ENCODE assay signal across 2 cellular contexts in the genomic region with DNA sequence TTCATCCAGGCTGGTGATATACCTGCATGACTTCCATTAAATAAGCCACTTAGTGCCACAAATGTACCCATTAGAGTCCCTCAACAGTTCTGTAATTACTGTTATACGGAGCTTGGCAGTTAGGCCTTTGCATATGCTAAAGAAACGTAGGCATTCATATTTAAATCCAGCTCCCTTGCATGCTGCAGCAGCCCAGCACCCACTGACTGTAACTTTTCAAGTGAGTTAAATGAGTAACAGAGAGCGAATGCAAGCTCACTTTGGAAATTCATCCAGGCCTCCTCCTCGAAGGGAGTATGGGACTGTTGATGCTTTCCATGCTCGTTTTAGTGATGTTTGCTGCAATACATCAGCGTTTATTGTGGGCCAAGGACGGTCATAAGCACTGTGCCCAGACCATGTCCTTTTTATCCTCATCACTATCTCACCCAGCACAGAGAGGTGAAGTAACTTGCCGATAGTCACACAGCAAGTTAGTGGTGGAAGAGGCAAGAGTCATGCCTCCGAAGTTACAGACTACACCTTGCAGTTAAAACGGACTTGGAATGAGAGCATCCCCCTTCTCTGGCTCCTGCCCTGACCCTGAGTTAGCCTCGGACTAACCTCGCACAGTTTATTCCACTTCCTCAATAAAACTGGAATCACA.
TF ChIP-seq lines count a peak whose summit lies in the region.

No MANE protein-coding gene starts in this region.

TF ChIP-seq in GM23338, 12 proteins besides CTCF, POLR2A, EP300 and RAD21 (continued from another document):
- TF ChIP-seq, protein P1, sequence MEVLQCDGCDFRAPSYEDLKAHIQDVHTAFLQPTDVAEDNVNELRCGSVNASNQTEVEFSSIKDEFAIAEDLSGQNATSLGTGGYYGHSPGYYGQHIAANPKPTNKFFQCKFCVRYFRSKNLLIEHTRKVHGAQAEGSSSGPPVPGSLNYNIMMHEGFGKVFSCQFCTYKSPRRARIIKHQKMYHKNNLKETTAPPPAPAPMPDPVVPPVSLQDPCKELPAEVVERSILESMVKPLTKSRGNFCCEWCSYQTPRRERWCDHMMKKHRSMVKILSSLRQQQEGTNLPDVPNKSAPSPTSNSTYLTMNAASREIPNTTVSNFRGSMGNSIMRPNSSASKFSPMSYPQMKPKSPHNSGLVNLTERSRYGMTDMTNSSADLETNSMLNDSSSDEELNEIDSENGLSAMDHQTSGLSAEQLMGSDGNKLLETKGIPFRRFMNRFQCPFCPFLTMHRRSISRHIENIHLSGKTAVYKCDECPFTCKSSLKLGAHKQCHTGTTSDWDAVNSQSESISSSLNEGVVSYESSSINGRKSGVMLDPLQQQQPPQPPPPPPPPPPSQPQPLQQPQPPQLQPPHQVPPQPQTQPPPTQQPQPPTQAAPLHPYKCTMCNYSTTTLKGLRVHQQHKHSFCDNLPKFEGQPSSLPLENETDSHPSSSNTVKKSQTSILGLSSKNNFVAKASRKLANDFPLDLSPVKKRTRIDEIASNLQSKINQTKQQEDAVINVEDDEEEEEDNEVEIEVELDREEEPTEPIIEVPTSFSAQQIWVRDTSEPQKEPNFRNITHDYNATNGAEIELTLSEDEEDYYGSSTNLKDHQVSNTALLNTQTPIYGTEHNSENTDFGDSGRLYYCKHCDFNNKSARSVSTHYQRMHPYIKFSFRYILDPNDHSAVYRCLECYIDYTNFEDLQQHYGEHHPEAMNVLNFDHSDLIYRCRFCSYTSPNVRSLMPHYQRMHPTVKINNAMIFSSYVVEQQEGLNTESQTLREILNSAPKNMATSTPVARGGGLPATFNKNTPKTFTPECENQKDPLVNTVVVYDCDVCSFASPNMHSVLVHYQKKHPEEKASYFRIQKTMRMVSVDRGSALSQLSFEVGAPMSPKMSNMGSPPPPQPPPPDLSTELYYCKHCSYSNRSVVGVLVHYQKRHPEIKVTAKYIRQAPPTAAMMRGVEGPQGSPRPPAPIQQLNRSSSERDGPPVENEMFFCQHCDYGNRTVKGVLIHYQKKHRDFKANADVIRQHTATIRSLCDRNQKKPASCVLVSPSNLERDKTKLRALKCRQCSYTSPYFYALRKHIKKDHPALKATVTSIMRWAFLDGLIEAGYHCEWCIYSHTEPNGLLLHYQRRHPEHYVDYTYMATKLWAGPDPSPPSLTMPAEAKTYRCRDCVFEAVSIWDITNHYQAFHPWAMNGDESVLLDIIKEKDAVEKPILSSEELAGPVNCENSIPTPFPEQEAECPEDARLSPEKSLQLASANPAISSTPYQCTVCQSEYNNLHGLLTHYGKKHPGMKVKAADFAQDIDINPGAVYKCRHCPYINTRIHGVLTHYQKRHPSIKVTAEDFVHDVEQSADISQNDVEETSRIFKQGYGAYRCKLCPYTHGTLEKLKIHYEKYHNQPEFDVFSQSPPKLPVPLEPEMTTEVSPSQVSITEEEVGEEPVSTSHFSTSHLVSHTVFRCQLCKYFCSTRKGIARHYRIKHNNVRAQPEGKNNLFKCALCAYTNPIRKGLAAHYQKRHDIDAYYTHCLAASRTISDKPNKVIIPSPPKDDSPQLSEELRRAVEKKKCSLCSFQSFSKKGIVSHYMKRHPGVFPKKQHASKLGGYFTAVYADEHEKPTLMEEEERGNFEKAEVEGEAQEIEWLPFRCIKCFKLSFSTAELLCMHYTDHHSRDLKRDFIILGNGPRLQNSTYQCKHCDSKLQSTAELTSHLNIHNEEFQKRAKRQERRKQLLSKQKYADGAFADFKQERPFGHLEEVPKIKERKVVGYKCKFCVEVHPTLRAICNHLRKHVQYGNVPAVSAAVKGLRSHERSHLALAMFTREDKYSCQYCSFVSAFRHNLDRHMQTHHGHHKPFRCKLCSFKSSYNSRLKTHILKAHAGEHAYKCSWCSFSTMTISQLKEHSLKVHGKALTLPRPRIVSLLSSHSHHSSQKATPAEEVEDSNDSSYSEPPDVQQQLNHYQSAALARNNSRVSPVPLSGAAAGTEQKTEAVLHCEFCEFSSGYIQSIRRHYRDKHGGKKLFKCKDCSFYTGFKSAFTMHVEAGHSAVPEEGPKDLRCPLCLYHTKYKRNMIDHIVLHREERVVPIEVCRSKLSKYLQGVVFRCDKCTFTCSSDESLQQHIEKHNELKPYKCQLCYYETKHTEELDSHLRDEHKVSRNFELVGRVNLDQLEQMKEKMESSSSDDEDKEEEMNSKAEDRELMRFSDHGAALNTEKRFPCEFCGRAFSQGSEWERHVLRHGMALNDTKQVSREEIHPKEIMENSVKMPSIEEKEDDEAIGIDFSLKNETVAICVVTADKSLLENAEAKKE (CRISPR knock-in tag; IDR thresholded peaks at IDR 0.05), result 0 out of 2 replicates have a peak, but pooled peaks have one; percentile 4

TF ChIP-seq in WTC11, 78 proteins besides CTCF, POLR2A, EP300 and RAD21 (continued from another document):
- TF ChIP-seq, protein P2, sequence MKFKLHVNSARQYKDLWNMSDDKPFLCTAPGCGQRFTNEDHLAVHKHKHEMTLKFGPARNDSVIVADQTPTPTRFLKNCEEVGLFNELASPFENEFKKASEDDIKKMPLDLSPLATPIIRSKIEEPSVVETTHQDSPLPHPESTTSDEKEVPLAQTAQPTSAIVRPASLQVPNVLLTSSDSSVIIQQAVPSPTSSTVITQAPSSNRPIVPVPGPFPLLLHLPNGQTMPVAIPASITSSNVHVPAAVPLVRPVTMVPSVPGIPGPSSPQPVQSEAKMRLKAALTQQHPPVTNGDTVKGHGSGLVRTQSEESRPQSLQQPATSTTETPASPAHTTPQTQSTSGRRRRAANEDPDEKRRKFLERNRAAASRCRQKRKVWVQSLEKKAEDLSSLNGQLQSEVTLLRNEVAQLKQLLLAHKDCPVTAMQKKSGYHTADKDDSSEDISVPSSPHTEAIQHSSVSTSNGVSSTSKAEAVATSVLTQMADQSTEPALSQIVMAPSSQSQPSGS (CRISPR knock-in tag; IDR thresholded peaks at IDR 0.05; ENCODE audit: borderline replicate concordance, low read depth), result no peak
- TF ChIP-seq, protein P3, sequence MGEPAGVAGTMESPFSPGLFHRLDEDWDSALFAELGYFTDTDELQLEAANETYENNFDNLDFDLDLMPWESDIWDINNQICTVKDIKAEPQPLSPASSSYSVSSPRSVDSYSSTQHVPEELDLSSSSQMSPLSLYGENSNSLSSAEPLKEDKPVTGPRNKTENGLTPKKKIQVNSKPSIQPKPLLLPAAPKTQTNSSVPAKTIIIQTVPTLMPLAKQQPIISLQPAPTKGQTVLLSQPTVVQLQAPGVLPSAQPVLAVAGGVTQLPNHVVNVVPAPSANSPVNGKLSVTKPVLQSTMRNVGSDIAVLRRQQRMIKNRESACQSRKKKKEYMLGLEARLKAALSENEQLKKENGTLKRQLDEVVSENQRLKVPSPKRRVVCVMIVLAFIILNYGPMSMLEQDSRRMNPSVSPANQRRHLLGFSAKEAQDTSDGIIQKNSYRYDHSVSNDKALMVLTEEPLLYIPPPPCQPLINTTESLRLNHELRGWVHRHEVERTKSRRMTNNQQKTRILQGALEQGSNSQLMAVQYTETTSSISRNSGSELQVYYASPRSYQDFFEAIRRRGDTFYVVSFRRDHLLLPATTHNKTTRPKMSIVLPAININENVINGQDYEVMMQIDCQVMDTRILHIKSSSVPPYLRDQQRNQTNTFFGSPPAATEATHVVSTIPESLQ (CRISPR knock-in tag; IDR thresholded peaks at IDR 0.05), result no peak
